Comparison of ENCODE assay signal across 10 cellular contexts in the genomic region with DNA sequence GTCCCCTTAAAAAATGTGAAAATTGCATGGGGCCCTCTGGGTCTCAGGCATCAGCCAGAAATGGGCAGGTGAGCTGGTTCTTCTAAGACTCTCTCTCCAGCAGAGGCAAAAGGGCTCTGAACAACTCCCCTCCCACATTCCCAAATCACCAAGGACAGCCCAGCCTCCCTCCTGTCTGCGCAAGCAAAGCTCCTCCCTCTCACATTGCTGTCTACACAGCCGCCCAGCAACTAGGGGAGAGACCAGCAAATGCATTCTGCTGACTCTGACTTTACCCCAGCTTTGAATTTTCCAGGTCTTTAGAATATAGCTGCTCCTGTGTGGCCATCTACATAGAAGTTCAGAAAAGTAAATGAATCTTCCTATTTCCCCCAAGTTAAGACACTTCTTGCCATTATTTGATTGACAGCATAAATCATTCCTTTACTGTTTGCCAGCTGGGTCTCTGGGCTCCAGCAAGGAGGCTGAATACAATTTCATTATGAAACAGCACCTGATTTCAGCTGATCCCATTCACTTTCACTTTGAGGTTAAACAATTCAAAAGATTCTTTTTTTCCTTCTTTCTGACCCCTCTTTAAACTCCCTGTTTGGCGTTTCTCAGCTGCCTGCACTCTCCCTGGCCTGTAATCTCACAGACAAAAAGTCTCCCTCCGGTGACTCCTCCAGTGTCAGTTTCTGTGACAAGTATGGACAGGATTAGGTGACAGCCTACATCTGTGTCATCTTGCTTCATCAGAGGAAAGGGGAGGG.
DNase-seq lines count a peak whose midpoint lies in the region; ATAC-seq, FAIRE-seq and TF ChIP-seq lines count a peak whose summit lies in the region.
"Had no signal": no experiment of that assay in that cellular context is flagged by ENCODE, and none has a peak within 500 bp of the region (broad histone marks: within the 10 kb centered on the region; RNA-seq: fewer than 3 reads in every experiment).

No MANE protein-coding gene starts in this region.

- no peaks in the 10 kb centered on the region for H3K36me3 ChIP-seq in lower lobe of right lung

- no peak overlapping the region for H3K27ac Mint-ChIP-seq in activated CD8-positive, alpha-beta T cell treated with anti-CD3 and anti-CD28 coated beads for 36 hours
- H3K27ac Mint-ChIP-seq in activated CD8-positive, alpha-beta T cell treated with anti-CD3 and anti-CD28 coated beads, Interleukin-2, amount 10 ng/mL, durations not matched to agents 7 days and 5 days, result no peak overlapping the region

- no peaks in the 10 kb centered on the region for H3K9me3 Mint-ChIP-seq in activated CD8-positive, alpha-beta T cell treated with anti-CD3 and anti-CD28 coated beads for 36 hours
- no peaks in the 10 kb centered on the region for H3K9me3 Mint-ChIP-seq in activated CD8-positive, alpha-beta T cell treated with anti-CD3 and anti-CD28 coated beads, Interleukin-2, amount 10 ng/mL, durations not matched to agents 7 days and 5 days (ENCODE audit: insufficient read depth)

- no peak for FAIRE-seq in urothelium cell line (lab: Jason Lieb, UNC)

- no peak overlapping the region for H3K27ac ChIP-seq in lower lobe of right lung

- no peaks in the 10 kb centered on the region for H3K4me1 Mint-ChIP-seq in activated CD8-positive, alpha-beta T cell treated with anti-CD3 and anti-CD28 coated beads for 36 hours (ENCODE audit: low read depth)
- H3K4me1 Mint-ChIP-seq in activated CD8-positive, alpha-beta T cell treated with anti-CD3 and anti-CD28 coated beads, Interleukin-2, amount 10 ng/mL, durations not matched to agents 7 days and 5 days (ENCODE audit: low read depth), result peaks cover 5% of the 10 kb centered on the region

- TF ChIP-seq CTCF in activated CD8-positive, alpha-beta T cell treated with anti-CD3 and anti-CD28 coated beads for 36 hours (IDR thresholded peaks at IDR 0.05), result no peak
- TF ChIP-seq CTCF in choroid plexus epithelial cell (conservative IDR thresholded peaks at IDR 0.05; ENCODE audit: low read depth, low read length) (no peak), lower lobe of right lung (IDR thresholded peaks at IDR 0.05) (no peak)

- POLR2A ChIA-PET in activated CD8-positive, alpha-beta T cell treated with anti-CD3 and anti-CD28 coated beads for 36 hours (lab: Charles Lee), result no interaction called here
- POLR2A ChIA-PET in activated CD8-positive, alpha-beta T cell treated with anti-CD3 and anti-CD28 coated beads, Interleukin-2, amount 10 ng/mL, durations not matched to agents 7 days and 5 days (lab: Charles Lee), result no interaction called here

- CTCF ChIA-PET in activated CD8-positive, alpha-beta T cell treated with anti-CD3 and anti-CD28 coated beads for 36 hours (lab: Charles Lee), result no interaction called here
- CTCF ChIA-PET in activated CD8-positive, alpha-beta T cell treated with anti-CD3 and anti-CD28 coated beads, Interleukin-2, amount 10 ng/mL, durations not matched to agents 7 days and 5 days (lab: Charles Lee), result interaction anchor here (1.0 kb wide), 1 partner anchor 346 kb away, joined by 4 read pairs; no protein-coding TSS in a partner anchor

- DNase-seq in activated CD8-positive, alpha-beta T cell treated with anti-CD3 and anti-CD28 coated beads for 36 hours, result no peak
- no peak for DNase-seq in activated CD8-positive, alpha-beta T cell treated with anti-CD3 and anti-CD28 coated beads, Interleukin-2, amount 10 ng/mL, durations not matched to agents 7 days and 5 days
- DNase-seq in choroid plexus epithelial cell (ENCODE audit: low read depth), result peak; percentile 43
- DNase-seq in lower lobe of right lung, result peak; percentile 50
- peak; percentile 21 for DNase-seq in urothelium cell line (ENCODE audit: low spot score)
- DNase-seq in stimulated activated CD4-positive, alpha-beta T cell treated with anti-CD3 and anti-CD28 coated beads, Interleukin-15, amount 100 ng/mL, for 24 hours, result no peak
- DNase-seq: activated CD8-positive, alpha-beta memory T cell treated with anti-CD3 and anti-CD28 coated beads, Interleukin-2, amount 50 U/mL, for 48 hours; NCI-H1105 treated with DMSO at 0.1 percent for 48 hours had no signal

- H3K4me3 ChIP-seq in choroid plexus epithelial cell (ENCODE audit: low read depth, low read length) (no peak overlapping the region), lower lobe of right lung (no peak overlapping the region)

- no peaks in the 10 kb centered on the region for H3K27me3 ChIP-seq in lower lobe of right lung (ENCODE audit: low read depth)

- no peak overlapping the region for H3K4me3 Mint-ChIP-seq in activated CD8-positive, alpha-beta T cell treated with anti-CD3 and anti-CD28 coated beads for 36 hours
- H3K4me3 Mint-ChIP-seq in activated CD8-positive, alpha-beta T cell treated with anti-CD3 and anti-CD28 coated beads, Interleukin-2, amount 10 ng/mL, durations not matched to agents 7 days and 5 days, result no peak overlapping the region

- H3K4me1 ChIP-seq in lower lobe of right lung, result no peaks in the 10 kb centered on the region

- no peaks in the 10 kb centered on the region for H3K36me3 Mint-ChIP-seq in activated CD8-positive, alpha-beta T cell treated with anti-CD3 and anti-CD28 coated beads for 36 hours (ENCODE audit: low read depth)
- H3K36me3 Mint-ChIP-seq in activated CD8-positive, alpha-beta T cell treated with anti-CD3 and anti-CD28 coated beads, Interleukin-2, amount 10 ng/mL, durations not matched to agents 7 days and 5 days (ENCODE audit: low read depth), result no peaks in the 10 kb centered on the region

- no peaks in the 10 kb centered on the region for H3K27me3 Mint-ChIP-seq in activated CD8-positive, alpha-beta T cell treated with anti-CD3 and anti-CD28 coated beads for 36 hours
- no peaks in the 10 kb centered on the region for H3K27me3 Mint-ChIP-seq in activated CD8-positive, alpha-beta T cell treated with anti-CD3 and anti-CD28 coated beads, Interleukin-2, amount 10 ng/mL, durations not matched to agents 7 days and 5 days (ENCODE audit: low read depth)

- H3K9me3 ChIP-seq in lower lobe of right lung, result no peaks in the 10 kb centered on the region

- ATAC-seq in activated CD8-positive, alpha-beta T cell treated with anti-CD3 and anti-CD28 coated beads for 36 hours, result peak; percentile 30
- no peak for ATAC-seq in activated CD8-positive, alpha-beta T cell treated with anti-CD3 and anti-CD28 coated beads, Interleukin-2, amount 10 ng/mL, durations not matched to agents 7 days and 5 days
- ATAC-seq in lower lobe of right lung, result peak; percentile 94 to 96
- ATAC-seq in HG03565 (IDR thresholded peaks at IDR 0.05; ENCODE audit: unreplicated experiment), result no peak
- no peak for ATAC-seq in HG03196 (IDR thresholded peaks at IDR 0.05; ENCODE audit: unreplicated experiment)

- intact Hi-C loops in activated CD8-positive, alpha-beta T cell treated with anti-CD3 and anti-CD28 coated beads for 36 hours (cut with micrococcal nuclease), result no loop called here
- intact Hi-C loops in lower lobe of right lung (cut with DNase I), result no loop called here

Comparison
In these comparisons a context has a peak if more than half of its experiments do, and no peak if none do; other contexts are left out.
1. ATAC-seq: peak in activated CD8-positive, alpha-beta T cell treated with anti-CD3 and anti-CD28 coated beads for 36 hours (single experiment) and lower lobe of right lung (2 of 2); none in activated CD8-positive, alpha-beta T cell treated with anti-CD3 and anti-CD28 coated beads, Interleukin-2, amount 10 ng/mL, durations not matched to agents 7 days and 5 days (single experiment), HG03565 (single experiment) and HG03196 (single experiment).
2. DNase-seq: peak in choroid plexus epithelial cell (single experiment), lower lobe of right lung (single experiment) and urothelium cell line (single experiment); none in activated CD8-positive, alpha-beta T cell treated with anti-CD3 and anti-CD28 coated beads for 36 hours (single experiment), activated CD8-positive, alpha-beta T cell treated with anti-CD3 and anti-CD28 coated beads, Interleukin-2, amount 10 ng/mL, durations not matched to agents 7 days and 5 days (single experiment) and stimulated activated CD4-positive, alpha-beta T cell treated with anti-CD3 and anti-CD28 coated beads, Interleukin-15, amount 100 ng/mL, for 24 hours (single experiment).